ENCODE assay signal across 28 cellular contexts in genomic region chr4:85873566-85873965, GRCh38.
"Had no signal": no experiment of that assay in that cellular context is flagged by ENCODE, and none has a peak within 500 bp of the region (broad histone marks: within the 10 kb centered on the region; RNA-seq: fewer than 3 reads in every experiment).

No MANE protein-coding gene starts in this region.

- H3K27ac ChIP-seq: neutrophil, ovary, prostate gland, right lobe of liver, sigmoid colon, skin epidermis, spleen, suprapubic skin, testis, tibial artery, transverse colon, upper lobe of right lung, uterus had no signal

- H3K9me3 ChIP-seq: neutrophil, ovary, prostate gland, right lobe of liver, sigmoid colon, spleen, suprapubic skin, testis, tibial artery, transverse colon, upper lobe of right lung, uterus had no signal

- DNase-seq: naive thymus-derived CD4-positive, alpha-beta T cell; natural killer cell; nucleus accumbens; ovary; right cardiac atrium; right lobe of liver; sigmoid colon; spleen; stimulated activated CD4-positive, alpha-beta T cell treated with anti-CD3 and anti-CD28 coated beads, Interleukin-12 subunit alpha, Interleukin-12 subunit beta, amount 100 ng/mL, for 4 hours; stimulated activated CD4-positive, alpha-beta T cell treated with anti-CD3 and anti-CD28 coated beads, Interleukin-1b, Interleukin-23, amount 100 ng/mL, for 48 hours; stimulated activated CD4-positive, alpha-beta T cell treated with anti-CD3 and anti-CD28 coated beads, Interleukin-4, amount 100 ng/mL, for 1 hour; stimulated activated CD4-positive, alpha-beta T cell treated with anti-CD3 and anti-CD28 coated beads, Interleukin-4, amount 100 ng/mL, for 4 hours; stimulated activated CD8-positive, alpha-beta memory T cell treated with anti-CD3 and anti-CD28 coated beads, Interleukin-4, amount 100 ng/mL, for 48 hours; stimulated activated naive CD4-positive, alpha-beta T cell; stimulated activated naive CD8-positive, alpha-beta T cell treated with anti-CD3 and anti-CD28 coated beads, Interleukin-15, amount 100 ng/mL, for 72 hours; stimulated activated naive CD8-positive, alpha-beta T cell treated with anti-CD3 and anti-CD28 coated beads, Interleukin-15, Interleukin-2, amounts not matched to agents 100 U/mL and 50 U/mL, for 24 hours; substantia nigra; testis; tibial artery; transverse colon; upper lobe of right lung; uterus had no signal

- H3K36me3 ChIP-seq: neutrophil, ovary, prostate gland, right lobe of liver, sigmoid colon, spleen, suprapubic skin, tibial artery, transverse colon, upper lobe of right lung, uterus had no signal

- H3K27me3 ChIP-seq: neutrophil, ovary, right lobe of liver, sigmoid colon, spleen, suprapubic skin, testis, tibial artery, transverse colon, upper lobe of right lung, uterus had no signal

- ATAC-seq: naive thymus-derived CD4-positive, alpha-beta T cell; natural killer cell; right cardiac atrium; right lobe of liver; stimulated activated memory B cell treated with anti-CD40 and anti-IgM and Interleukin-4, amounts not matched to agents 10 μg/mL and 1 μg/mL and 100 μg/mL, for 72 hours; stimulated activated naive CD8-positive, alpha-beta T cell treated with anti-CD3 and anti-CD28 coated beads, Interleukin-15, amount 100 ng/mL, for 72 hours; stimulated activated naive CD8-positive, alpha-beta T cell treated with anti-CD3 and anti-CD28 coated beads, Interleukin-15, Interleukin-2, amounts not matched to agents 100 U/mL and 50 U/mL, for 24 hours; upper lobe of right lung had no signal

- H3K4me1 ChIP-seq: prostate gland, right lobe of liver, spleen, suprapubic skin, testis, upper lobe of right lung, uterus had no signal

- H3K4me3 ChIP-seq: ovary, prostate gland, right lobe of liver, sigmoid colon, skin epidermis, smooth muscle cell, spleen, suprapubic skin, testis, tibial artery, transverse colon, upper lobe of right lung, uterus had no signal
